ENCODE assay signal across 23 cellular contexts in genomic region chr11:103078710-103079109, GRCh38.
"Had no signal": no experiment of that assay in that cellular context is flagged by ENCODE, and none has a peak within 500 bp of the region (broad histone marks: within the 10 kb centered on the region; RNA-seq: fewer than 3 reads in every experiment).

No MANE protein-coding gene starts in this region.

- DNase-seq: cerebellar nuclear complex; colonic mucosa; dermis blood vessel endothelial cell; foreskin fibroblast; immature natural killer cell; kidney; left cardiac atrium; left ventricle myocardium superior; mesendoderm; naive thymus-derived CD4-positive, alpha-beta T cell; nephron progenitor cell; psoas muscle; retina; right lobe of liver; stimulated activated CD4-positive, alpha-beta T cell treated with anti-CD3 and anti-CD28 coated beads, Interleukin-4, amount 100 ng/mL, for 1 hour; stimulated activated CD8-positive, alpha-beta memory T cell treated with anti-CD3 and anti-CD28 coated beads, Interleukin-4, amount 100 ng/mL, for 48 hours; stomach; substantia nigra; transverse colon had no signal

- H3K4me1 Mint-ChIP-seq: immature natural killer cell; nephron progenitor cell; stimulated activated effector memory CD8-positive, alpha-beta T cell treated with anti-CD3 and anti-CD28 coated beads, Interleukin-12 subunit alpha, Interleukin-12 subunit beta, amount 100 ng/mL, for 72 hours had no signal

- FAIRE-seq: kidney had no signal

- H3K27ac Mint-ChIP-seq: naive thymus-derived CD4-positive, alpha-beta T cell; nephron progenitor cell; stimulated activated effector memory CD8-positive, alpha-beta T cell treated with anti-CD3 and anti-CD28 coated beads, Interleukin-12 subunit alpha, Interleukin-12 subunit beta, amount 100 ng/mL, for 72 hours had no signal

- H3K4me3 ChIP-seq: colonic mucosa, esophagus muscularis mucosa, lung, psoas muscle, right lobe of liver, stomach, thoracic aorta, transverse colon had no signal

- H3K9me3 Mint-ChIP-seq: immature natural killer cell; naive thymus-derived CD4-positive, alpha-beta T cell; nephron progenitor cell; stimulated activated effector memory CD8-positive, alpha-beta T cell treated with anti-CD3 and anti-CD28 coated beads, Interleukin-12 subunit alpha, Interleukin-12 subunit beta, amount 100 ng/mL, for 72 hours had no signal

- H3K27me3 Mint-ChIP-seq: naive thymus-derived CD4-positive, alpha-beta T cell had no signal

- ATAC-seq: left cardiac atrium; left ventricle myocardium superior; naive thymus-derived CD4-positive, alpha-beta T cell; psoas muscle; right lobe of liver; stimulated activated effector memory CD8-positive, alpha-beta T cell treated with anti-CD3 and anti-CD28 coated beads, Interleukin-12 subunit alpha, Interleukin-12 subunit beta, amount 100 ng/mL, for 72 hours had no signal

- H3K4me3 Mint-ChIP-seq: immature natural killer cell; naive thymus-derived CD4-positive, alpha-beta T cell; nephron progenitor cell; stimulated activated effector memory CD8-positive, alpha-beta T cell treated with anti-CD3 and anti-CD28 coated beads, Interleukin-12 subunit alpha, Interleukin-12 subunit beta, amount 100 ng/mL, for 72 hours had no signal
